9 cellular contexts compared by ENCODE assay signal in genomic region chr1:98991127-98992003, GRCh38. TPM values are rescaled to one million over a fixed set of nuclear protein-coding genes. Genes with fewer than 3 reads are reported as not detected.
DNase-seq lines count a peak whose midpoint lies in the region; ATAC-seq and TF ChIP-seq lines count a peak whose summit lies in the region.
"Had no signal": no experiment of that assay in that cellular context is flagged by ENCODE, and none has a peak within 500 bp of the region (broad histone marks: within the 10 kb centered on the region; RNA-seq: fewer than 3 reads in every experiment).

No MANE protein-coding gene starts in this region.

- ATAC-seq in left lobe of liver = no peak
- no peak for ATAC-seq in HG03521 (IDR thresholded peaks at IDR 0.05; ENCODE audit: unreplicated experiment)
- no peak for ATAC-seq in gastrocnemius medialis

- H3K4me1 ChIP-seq in gastrocnemius medialis = no peaks in the 10 kb centered on the region
- H3K4me1 ChIP-seq: BLaER1 treated with 17β-estradiol and CSF1 and Interleukin-3, amounts not matched to agents 10 nM and 100 nM had no signal

- no peaks in the 10 kb centered on the region for H3K9me3 Mint-ChIP-seq in HFFc6

- intact Hi-C loops in gastrocnemius medialis (cut with DNase I; ENCODE audit: low total_unique reads) = no loop called here

- no peak overlapping the region for H3K27ac ChIP-seq in gastrocnemius medialis
- H3K27ac ChIP-seq: BLaER1 treated with 17β-estradiol and CSF1 and Interleukin-3, amounts not matched to agents 10 nM and 100 nM had no signal

- H3K27me3 ChIP-seq in gastrocnemius medialis = no peaks in the 10 kb centered on the region
- H3K27me3 ChIP-seq: BLaER1 treated with 17β-estradiol and CSF1 and Interleukin-3, amounts not matched to agents 10 nM and 100 nM had no signal

- DNase-seq in NCI-H748 (lab: John Stamatoyannopoulos, UW; ENCODE audit: unreplicated experiment) = peak; percentile 7
- no peak for DNase-seq in NCI-H748 treated with DMSO at 0.1 percent for 48 hours (lab: John Stamatoyannopoulos, UW)
- DNase-seq in HFFc6 = peak; percentile 81
- DNase-seq in RPMI7951 (ENCODE audit: low read depth) = peak; percentile 42
- peak; percentile 37 for DNase-seq in fibroblast of villous mesenchyme (ENCODE audit: low read depth)
- no peak for DNase-seq in left lobe of liver (ENCODE audit: low spot score)
- no peak for DNase-seq in gastrocnemius medialis

- TF ChIP-seq POLR2A in gastrocnemius medialis (IDR thresholded peaks at IDR 0.05) = no peak

- H3K4me3 ChIP-seq in fibroblast of villous mesenchyme (ENCODE audit: low read depth, low read length) (no peak overlapping the region), gastrocnemius medialis (no peak overlapping the region)
- H3K4me3 ChIP-seq: BLaER1 treated with 17β-estradiol and CSF1 and Interleukin-3, amounts not matched to agents 10 nM and 100 nM had no signal

- H3K9me3 ChIP-seq in gastrocnemius medialis = no peaks in the 10 kb centered on the region
- H3K9me3 ChIP-seq: BLaER1 treated with 17β-estradiol and CSF1 and Interleukin-3, amounts not matched to agents 10 nM and 100 nM had no signal

- H3K27ac Mint-ChIP-seq in HFFc6 = peak overlapping the region; percentile 73

- in situ Hi-C loops in gastrocnemius medialis (cut with MboI; ENCODE audit: low sequenced_read_pairs in 4 of 4) = no loop called here

- no peaks in the 10 kb centered on the region for H3K36me3 ChIP-seq in gastrocnemius medialis
- H3K36me3 ChIP-seq: BLaER1 treated with 17β-estradiol and CSF1 and Interleukin-3, amounts not matched to agents 10 nM and 100 nM had no signal

- no peak overlapping the region for H3K4me3 Mint-ChIP-seq in HFFc6

- peaks cover 32% of the 10 kb centered on the region for H3K4me1 Mint-ChIP-seq in HFFc6 (ENCODE audit: low read depth)

- TF ChIP-seq CTCF in HFFc6 (IDR thresholded peaks at IDR 0.05) = peak; percentile 46
- peak; percentile 40 for TF ChIP-seq CTCF in fibroblast of villous mesenchyme (IDR thresholded peaks at IDR 0.05; ENCODE audit: insufficient read depth, low read depth, low read length)
- no peak for TF ChIP-seq CTCF in gastrocnemius medialis (IDR thresholded peaks at IDR 0.05 in 4 of 5, conservative IDR thresholded peaks at IDR 0.05 in 1 of 5)

- peaks cover 2% of the 10 kb centered on the region; the same call in 1 of the 2 replicates for H3K27me3 Mint-ChIP-seq in HFFc6 (ENCODE audit: insufficient read depth)

- no peaks in the 10 kb centered on the region for H3K36me3 Mint-ChIP-seq in HFFc6 (ENCODE audit: low read depth)

RNA-seq across cellular contexts. Expression of gene PLPPR5, which starts 13.3 kb away (rescaled TPM):
- under 1 TPM in 2 of 6 experiments, not detected in 4; 0.05 to 0.19 TPM for total RNA-seq in HFFc6 (2021; fragmentation: NEBNext Ultra II Directional; extraction: Animal tissue kit (Norgen Biotek cat#: 25700))
- total RNA-seq in RPMI7951 (2014; rRNA removed; shearing (Covaris generic)) = 0.20 and 0.24 TPM in 2 replicates
- not detected in 2 replicates for total RNA-seq in fibroblast of villous mesenchyme
- not detected for total RNA-seq in left lobe of liver
- total RNA-seq in gastrocnemius medialis = not detected

Comparison
In these comparisons a context has a peak if more than half of its experiments do, and no peak if none do; other contexts are left out.
1. DNase-seq: peak in NCI-H748 (single experiment), HFFc6 (single experiment), RPMI7951 (single experiment) and fibroblast of villous mesenchyme (single experiment); none in NCI-H748 treated with DMSO at 0.1 percent for 48 hours (single experiment), left lobe of liver (single experiment) and gastrocnemius medialis (0 of 2).
2. CTCF ChIP-seq: peak in HFFc6 (single experiment) and fibroblast of villous mesenchyme (single experiment); none in gastrocnemius medialis (0 of 5).